ENCODE assay signal across 8 cellular contexts in genomic region chr3:71585891-71586809, GRCh38. TPM values are rescaled to one million over a fixed set of nuclear protein-coding genes. Genes with fewer than 3 reads are reported as not detected.
A peak's percentile ranks its signal among the peaks of the same experiment; 100 is the strongest.
DNase-seq lines count a peak whose midpoint lies in the region; ATAC-seq and TF ChIP-seq lines count a peak whose summit lies in the region.

No MANE protein-coding gene starts in this region.

- no peak overlapping the region for H3K4me3 ChIP-seq in left ventricle myocardium inferior

- intact Hi-C loops in left ventricle myocardium inferior (cut with micrococcal nuclease) = loop anchor here (10.0 kb wide), 3 partner anchors 191 to 601 kb away; no protein-coding TSS in a partner anchor
- intact Hi-C loops in left cardiac atrium (cut with DNase I) = loop anchor here in 1 of 2 donors (5.0 to 10.0 kb wide), 7 partner anchors 191 to 1051 kb away; no protein-coding TSS in a partner anchor

- peaks cover 0 to 17% (median 9%) of the 10 kb centered on the region in 5 experiments for H3K9me3 Mint-ChIP-seq in brain

- ATAC-seq in left cardiac atrium (no peak), HG02678 (IDR thresholded peaks at IDR 0.05; ENCODE audit: unreplicated experiment) (no peak)

- no peaks in the 10 kb centered on the region for H3K27me3 ChIP-seq in left ventricle myocardium inferior (ENCODE audit: low read depth)

- peaks cover 14% of the 10 kb centered on the region for H3K27me3 Mint-ChIP-seq in brain

- no peaks in the 10 kb centered on the region for H3K36me3 ChIP-seq in left ventricle myocardium inferior

- DNase-seq in left ventricle myocardium inferior = no peak
- DNase-seq in left cardiac atrium = no peak
- peak; percentile 7 for DNase-seq in NCI-H146 treated with DMSO at 0.1 percent for 48 hours (lab: John Stamatoyannopoulos, UW; ENCODE audit: unreplicated experiment)
- peak; percentile 72 to 81 for DNase-seq in lung microvascular endothelial cell (ENCODE audit: low read depth in 2 of 2)
- DNase-seq in NCI-H1048 (lab: John Stamatoyannopoulos, UW) = no peak
- no peak for DNase-seq in NCI-H82 treated with DMSO at 0.1 percent for 48 hours (lab: John Stamatoyannopoulos, UW; ENCODE audit: unreplicated experiment)

- peak overlapping the region; percentile 99 for H3K27ac ChIP-seq in left ventricle myocardium inferior (replicated peaks)

- H3K4me1 ChIP-seq in left ventricle myocardium inferior = peaks cover 38% of the 10 kb centered on the region

- peaks cover 27% of the 10 kb centered on the region for H3K4me1 Mint-ChIP-seq in brain

- peak overlapping the region in 1 of 5 experiments; percentile 99 for H3K27ac Mint-ChIP-seq in brain

- H3K36me3 Mint-ChIP-seq in brain = no peaks in the 10 kb centered on the region

- TF ChIP-seq CTCF in left ventricle myocardium inferior (IDR thresholded peaks at IDR 0.05; ENCODE audit: borderline replicate concordance) (peak; percentile 82), brain (conservative IDR thresholded peaks at IDR 0.05) (peak; percentile 74 to 87)

- H3K9me3 ChIP-seq in left ventricle myocardium inferior (replicated peaks) = peaks cover 6% of the 10 kb centered on the region

- peak overlapping the region in 4 of 5 experiments; percentile 88 to 95 (median 94) for H3K4me3 Mint-ChIP-seq in brain

RNA-seq across cellular contexts. Expression of gene FOXP1, which starts 2.6 kb away (rescaled TPM):
- total RNA-seq in left ventricle myocardium inferior (41.2 TPM), left cardiac atrium (10 to 100 TPM; 42.1 to 50.0 TPM), lung microvascular endothelial cell (46.4 and 75.2 TPM in 2 replicates)
- polyA plus RNA-seq in brain (ENCODE audit: insufficient read depth, low read depth, low replicate concordance) = 7.7 TPM

Comparison
In these comparisons a context has a peak if more than half of its experiments do, and no peak if none do; other contexts are left out.
1. DNase-seq: peak in NCI-H146 treated with DMSO at 0.1 percent for 48 hours (single experiment) and lung microvascular endothelial cell (2 of 2); none in left ventricle myocardium inferior (single experiment), left cardiac atrium (single experiment), NCI-H1048 (single experiment) and NCI-H82 treated with DMSO at 0.1 percent for 48 hours (single experiment).